ENCODE assay signal across 30 cellular contexts in the genomic region with DNA sequence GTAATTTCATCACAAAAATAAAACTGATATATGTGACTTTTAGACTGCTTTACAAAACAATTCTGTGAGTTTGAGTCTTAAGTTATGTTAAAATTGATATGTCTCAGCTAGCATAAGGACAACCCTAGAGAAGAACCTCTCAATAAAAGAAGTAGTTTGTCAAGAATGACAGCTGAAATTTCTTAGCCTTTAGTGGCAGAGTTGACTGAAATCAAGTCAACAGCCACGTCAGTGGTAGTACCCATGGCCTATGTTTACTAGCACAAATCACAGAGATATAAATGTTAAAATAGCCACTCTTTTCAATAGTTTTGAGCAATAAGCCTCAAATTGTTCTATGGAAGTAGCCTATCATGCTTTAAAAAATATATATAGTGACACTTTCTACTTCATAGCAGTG.
"Had no signal": no experiment of that assay in that cellular context is flagged by ENCODE, and none has a peak within 500 bp of the region (broad histone marks: within the 10 kb centered on the region; RNA-seq: fewer than 3 reads in every experiment).

No MANE protein-coding gene starts in this region.

- ATAC-seq: activated naive CD8-positive, alpha-beta T cell treated with anti-CD3 and anti-CD28 coated beads, Interleukin-2, amount 50 U/mL, for 24 hours; activated T-cell treated with anti-CD3 and anti-CD28 coated beads, Interleukin-2, amount 50 U/mL, for 4 hours; activated T-helper 17 cell treated with anti-CD3 and anti-CD28 coated beads, Interleukin-2, amount 50 U/mL, for 72 hours; body of pancreas; gastrocnemius medialis; left colon; natural killer cell; right lobe of liver; stimulated activated memory B cell treated with anti-CD40 and anti-IgM and Interleukin-4, amounts not matched to agents 10 μg/mL and 1 μg/mL and 100 μg/mL, for 72 hours; stimulated activated naive CD8-positive, alpha-beta T cell treated with anti-CD3 and anti-CD28 coated beads, Interleukin-15, amount 100 ng/mL, for 72 hours; T-helper 17 cell had no signal

- DNase-seq: activated CD4-positive, alpha-beta memory T cell treated with anti-CD3 and anti-CD28 coated beads for 36 hours; activated CD4-positive, alpha-beta T cell treated with anti-CD3 and anti-CD28 coated beads, Interleukin-2, amount 10 ng/mL, durations not matched to agents 24 days and 14 days; activated CD4-positive, CD25-positive, alpha-beta regulatory T cell treated with anti-CD3 and anti-CD28 coated beads, Interleukin-2, amount 50 U/mL, for 72 hours; activated CD8-positive, alpha-beta memory T cell treated with anti-CD3 and anti-CD28 coated beads, Interleukin-2, amount 50 U/mL, for 48 hours; activated naive CD8-positive, alpha-beta T cell treated with anti-CD3 and anti-CD28 coated beads, Interleukin-2, amount 50 U/mL, for 24 hours; activated T-cell treated with anti-CD3 and anti-CD28 coated beads, Interleukin-2, amount 50 U/mL, for 4 hours; anterior cingulate cortex; body of pancreas; colonic mucosa; effector CD8-positive, alpha-beta T cell; esophagus squamous epithelium; gastrocnemius medialis; glutamatergic neuron; kidney; left colon; natural killer cell; occipital lobe; right lobe of liver; small intestine; stimulated activated CD4-positive, alpha-beta T cell treated with anti-CD3 and anti-CD28 coated beads, Interleukin-1b, Interleukin-23, amount 100 ng/mL, for 48 hours; stimulated activated CD4-positive, alpha-beta T cell treated with anti-CD3 and anti-CD28 coated beads, Interleukin-4, amount 100 ng/mL, for 4 hours; stimulated activated CD8-positive, alpha-beta memory T cell treated with anti-CD3 and anti-CD28 coated beads, Interleukin-4, amount 100 ng/mL, for 48 hours; stimulated activated naive CD8-positive, alpha-beta T cell treated with anti-CD3 and anti-CD28 coated beads, Interleukin-15, amount 100 ng/mL, for 72 hours; substantia nigra; T-helper 17 cell had no signal

- H2AFZ ChIP-seq: neural progenitor cell had no signal

- H3K4me1 ChIP-seq: body of pancreas, colonic mucosa, esophagus squamous epithelium, gastrocnemius medialis, neural progenitor cell, right lobe of liver, vagina had no signal

- H3K4me3 ChIP-seq: body of pancreas, colonic mucosa, esophagus squamous epithelium, gastrocnemius medialis, neural progenitor cell, right lobe of liver, vagina had no signal

- H3K27me3 ChIP-seq: body of pancreas, colonic mucosa, esophagus squamous epithelium, gastrocnemius medialis, neural progenitor cell, right lobe of liver, vagina had no signal

- H3K27ac ChIP-seq: body of pancreas, colonic mucosa, epithelial cell of prostate, esophagus squamous epithelium, gastrocnemius medialis, neural progenitor cell, right lobe of liver, vagina had no signal

- H3K9me3 ChIP-seq: body of pancreas, colonic mucosa, esophagus squamous epithelium, gastrocnemius medialis, right lobe of liver, vagina had no signal

- H3K4me2 ChIP-seq: neural progenitor cell had no signal

- H3K9ac ChIP-seq: neural progenitor cell had no signal

- H3K36me3 ChIP-seq: colonic mucosa, esophagus squamous epithelium, gastrocnemius medialis, neural progenitor cell, right lobe of liver, vagina had no signal
